24 cellular contexts compared by ENCODE assay signal in genomic region chr1:160483505-160484185, GRCh38. TPM values are rescaled to one million over a fixed set of nuclear protein-coding genes. Genes with fewer than 3 reads are reported as not detected.
DNase-seq lines count a peak whose midpoint lies in the region; ATAC-seq and TF ChIP-seq lines count a peak whose summit lies in the region.
"Had no signal": no experiment of that assay in that cellular context is flagged by ENCODE, and none has a peak within 500 bp of the region (broad histone marks: within the 10 kb centered on the region; RNA-seq: fewer than 3 reads in every experiment).

No MANE protein-coding gene starts in this region.

- TF ChIP-seq CTCF in CD4-positive, alpha-beta T cell (IDR thresholded peaks at IDR 0.05), result no peak
- TF ChIP-seq CTCF in OCI-LY7 (conservative IDR thresholded peaks at IDR 0.05; ENCODE audit: low read length) (no peak), HFFc6 (IDR thresholded peaks at IDR 0.05) (no peak)

- BruUV-seq in OCI-LY7 (replicated peaks; lab: Mats Ljungman, UMichigan), result no TSS peak

- peaks cover 34% of the 10 kb centered on the region for H3K4me1 ChIP-seq in OCI-LY7 (ENCODE audit: insufficient read depth, low read length, poor library complexity, severe bottlenecking)
- H3K4me1 ChIP-seq: heart left ventricle, upper lobe of left lung had no signal

- H3K27me3 Mint-ChIP-seq in activated CD4-positive, alpha-beta T cell treated with anti-CD3 and anti-CD28 coated beads for 36 hours, result no peaks in the 10 kb centered on the region
- no peaks in the 10 kb centered on the region for H3K27me3 Mint-ChIP-seq in activated CD4-positive, alpha-beta T cell treated with anti-CD3 and anti-CD28 coated beads, Interleukin-2, amount 10 ng/mL, durations not matched to agents 7 days and 5 days
- no peaks in the 10 kb centered on the region for H3K27me3 Mint-ChIP-seq in CD4-positive, alpha-beta T cell
- no peaks in the 10 kb centered on the region for H3K27me3 Mint-ChIP-seq in central memory CD8-positive, alpha-beta T cell
- no peaks in the 10 kb centered on the region; the same call in none of the 2 replicates for H3K27me3 Mint-ChIP-seq in HFFc6 (ENCODE audit: insufficient read depth)

- intact Hi-C loops in activated CD4-positive, alpha-beta T cell treated with anti-CD3 and anti-CD28 coated beads for 36 hours (cut with DNase I, micrococcal nuclease), result no loop called here
- intact Hi-C loops in CD4-positive, alpha-beta T cell (cut with DNase I, micrococcal nuclease), result no loop called here
- intact Hi-C loops in OCI-LY7 (cut with micrococcal nuclease; ENCODE audit: unreplicated experiment), result no loop called here

- H3K36me3 ChIP-seq in OCI-LY7 (ENCODE audit: insufficient read depth, low read length), result peaks cover 60% of the 10 kb centered on the region
- H3K36me3 ChIP-seq: upper lobe of left lung had no signal

- peaks cover 15% of the 10 kb centered on the region for H3K9me3 Mint-ChIP-seq in activated CD4-positive, alpha-beta T cell treated with anti-CD3 and anti-CD28 coated beads for 36 hours (ENCODE audit: low read depth)
- H3K9me3 Mint-ChIP-seq in activated CD4-positive, alpha-beta T cell treated with anti-CD3 and anti-CD28 coated beads, Interleukin-2, amount 10 ng/mL, durations not matched to agents 7 days and 5 days, result peaks cover 20% of the 10 kb centered on the region
- peaks cover 6% of the 10 kb centered on the region for H3K9me3 Mint-ChIP-seq in CD4-positive, alpha-beta T cell
- H3K9me3 Mint-ChIP-seq in central memory CD8-positive, alpha-beta T cell, result peaks cover 5% of the 10 kb centered on the region
- H3K9me3 Mint-ChIP-seq in HFFc6, result peaks cover 5% of the 10 kb centered on the region; the same call in 1 of the 2 replicates

- H3K27ac Mint-ChIP-seq in activated CD4-positive, alpha-beta T cell treated with anti-CD3 and anti-CD28 coated beads for 36 hours, result no peak overlapping the region
- H3K27ac Mint-ChIP-seq in activated CD4-positive, alpha-beta T cell treated with anti-CD3 and anti-CD28 coated beads, Interleukin-2, amount 10 ng/mL, durations not matched to agents 7 days and 5 days, result no peak overlapping the region
- H3K27ac Mint-ChIP-seq in CD4-positive, alpha-beta T cell, result peak overlapping the region; percentile 23
- H3K27ac Mint-ChIP-seq in central memory CD8-positive, alpha-beta T cell (ENCODE audit: low read depth), result peak overlapping the region; percentile 4
- H3K27ac Mint-ChIP-seq in HFFc6, result no peak overlapping the region
- H3K27ac Mint-ChIP-seq: brain had no signal

- no peak for DNase-seq in activated CD4-positive, alpha-beta T cell treated with anti-CD3 and anti-CD28 coated beads for 36 hours
- DNase-seq in activated CD4-positive, alpha-beta T cell treated with anti-CD3 and anti-CD28 coated beads, Interleukin-2, amount 10 ng/mL, durations not matched to agents 7 days and 5 days, result no peak
- DNase-seq in CD4-positive, alpha-beta T cell, result no peak
- DNase-seq in OCI-LY7 (ENCODE audit: low spot score) (no peak), COLO829 (ENCODE audit: low spot score) (no peak), HFFc6 (no peak)
- DNase-seq in central memory CD8-positive, alpha-beta T cell (ENCODE audit: low spot score in 2 of 2), result no peak
- DNase-seq: activated CD4-positive, alpha-beta T cell treated with anti-CD3 and anti-CD28 coated beads, Interleukin-2, amount 50 U/mL, for 1 hour; COR-L47; effector memory CD4-positive, alpha-beta T cell; heart left ventricle; left cardiac atrium; mammary epithelial cell; NCI-H1092 treated with DMSO at 0.1 percent for 48 hours; NCI-H1930; NCI-H345; NCI-H774; substantia nigra; upper lobe of left lung had no signal

- no peak overlapping the region for H3K4me2 ChIP-seq in OCI-LY7 (ENCODE audit: low read length)

- H3K9me3 ChIP-seq in CD4-positive, alpha-beta T cell (ENCODE audit: control insufficient read depth, low read length), result no peaks in the 10 kb centered on the region
- H3K9me3 ChIP-seq in OCI-LY7 (ENCODE audit: low read length), result peaks cover 34% of the 10 kb centered on the region; the same call in 1 of the 2 replicates
- H3K9me3 ChIP-seq: upper lobe of left lung had no signal

- H3K27ac ChIP-seq in CD4-positive, alpha-beta T cell (ENCODE audit: low read depth, low read length), result no peak overlapping the region
- H3K27ac ChIP-seq in OCI-LY7 (ENCODE audit: low read depth, low read length, poor library complexity, severe bottlenecking), result peak overlapping the region; percentile 36
- H3K27ac ChIP-seq: 22Rv1, heart left ventricle, RWPE1, SK-N-MC, upper lobe of left lung had no signal

- H4K20me1 ChIP-seq in OCI-LY7 (ENCODE audit: insufficient read depth, low read length), result no peaks in the 10 kb centered on the region

- no peaks in the 10 kb centered on the region for H3K79me2 ChIP-seq in OCI-LY7 (ENCODE audit: insufficient read depth, low read depth, low read length)

- no peaks in the 10 kb centered on the region for H3K9me2 ChIP-seq in OCI-LY7 (ENCODE audit: insufficient read depth, low read length)

- H3K36me3 Mint-ChIP-seq in activated CD4-positive, alpha-beta T cell treated with anti-CD3 and anti-CD28 coated beads for 36 hours (ENCODE audit: low read depth), result peaks cover 42% of the 10 kb centered on the region
- peaks cover 57% of the 10 kb centered on the region for H3K36me3 Mint-ChIP-seq in activated CD4-positive, alpha-beta T cell treated with anti-CD3 and anti-CD28 coated beads, Interleukin-2, amount 10 ng/mL, durations not matched to agents 7 days and 5 days (ENCODE audit: low read depth)
- H3K36me3 Mint-ChIP-seq in CD4-positive, alpha-beta T cell (ENCODE audit: low read depth), result peaks cover 37% of the 10 kb centered on the region
- H3K36me3 Mint-ChIP-seq in central memory CD8-positive, alpha-beta T cell (ENCODE audit: insufficient read depth), result peaks cover 35% of the 10 kb centered on the region
- no peaks in the 10 kb centered on the region for H3K36me3 Mint-ChIP-seq in HFFc6 (ENCODE audit: low read depth)
- H3K36me3 Mint-ChIP-seq: brain had no signal

- no peak overlapping the region for H2AFZ ChIP-seq in OCI-LY7 (ENCODE audit: low read length)

- ATAC-seq in activated CD4-positive, alpha-beta T cell treated with anti-CD3 and anti-CD28 coated beads for 36 hours, result peak; percentile 83
- no peak for ATAC-seq in CD4-positive, alpha-beta T cell (ENCODE audit: poor library complexity)
- ATAC-seq in central memory CD8-positive, alpha-beta T cell (replicated peaks; ENCODE audit: extremely low read depth, poor library complexity, severe bottlenecking), result no peak
- no peak for ATAC-seq in HG02840 (IDR thresholded peaks at IDR 0.05; ENCODE audit: low FRiP score, unreplicated experiment)
- ATAC-seq: heart left ventricle, left cardiac atrium had no signal

- POLR2A ChIA-PET in activated CD4-positive, alpha-beta T cell treated with anti-CD3 and anti-CD28 coated beads for 36 hours (lab: Charles Lee), result no interaction called here
- POLR2A ChIA-PET in activated CD4-positive, alpha-beta T cell treated with anti-CD3 and anti-CD28 coated beads, Interleukin-2, amount 10 ng/mL, durations not matched to agents 7 days and 5 days (lab: Charles Lee), result no interaction called here
- POLR2A ChIA-PET in CD4-positive, alpha-beta T cell (lab: Charles Lee), result interaction anchor here (0.5 to 2.0 kb wide), 7 partner anchors 13 to 107 kb away, joined by 3 to 8 read pairs (median 3); no protein-coding TSS in a partner anchor
- POLR2A ChIA-PET in OCI-LY7 (lab: Charles Lee), result interaction anchor here (0.8 to 3.7 kb wide), 11 partner anchors 9 to 307 kb away, joined by 3 to 30 read pairs (median 4); no protein-coding TSS in a partner anchor

- CTCF ChIA-PET in activated CD4-positive, alpha-beta T cell treated with anti-CD3 and anti-CD28 coated beads for 36 hours (lab: Charles Lee), result interaction anchor here (0.8 to 2.0 kb wide), 11 partner anchors 10 to 476 kb away, joined by 3 to 7 read pairs (median 3); partner anchors contain the start of gene SLAMF6
- CTCF ChIA-PET in activated CD4-positive, alpha-beta T cell treated with anti-CD3 and anti-CD28 coated beads, Interleukin-2, amount 10 ng/mL, durations not matched to agents 7 days and 5 days (lab: Charles Lee), result interaction anchor here (0.6 to 2.4 kb wide), 4 partner anchors 9 to 39 kb away, joined by 3 to 7 read pairs (median 3); no protein-coding TSS in a partner anchor
- CTCF ChIA-PET in CD4-positive, alpha-beta T cell (lab: Charles Lee), result no interaction called here
- CTCF ChIA-PET in OCI-LY7 (lab: Charles Lee; ENCODE audit: unreplicated experiment), result interaction anchor here (1.7 kb wide), 1 partner anchor 32 kb away, joined by 5 read pairs; no protein-coding TSS in a partner anchor

- H3K4me3 Mint-ChIP-seq in activated CD4-positive, alpha-beta T cell treated with anti-CD3 and anti-CD28 coated beads for 36 hours, result no peak overlapping the region
- H3K4me3 Mint-ChIP-seq in activated CD4-positive, alpha-beta T cell treated with anti-CD3 and anti-CD28 coated beads, Interleukin-2, amount 10 ng/mL, durations not matched to agents 7 days and 5 days, result no peak overlapping the region
- H3K4me3 Mint-ChIP-seq in CD4-positive, alpha-beta T cell, result no peak overlapping the region
- H3K4me3 Mint-ChIP-seq in central memory CD8-positive, alpha-beta T cell, result no peak overlapping the region
- no peak overlapping the region for H3K4me3 Mint-ChIP-seq in HFFc6
- H3K4me3 Mint-ChIP-seq: brain had no signal

- peaks cover 42% of the 10 kb centered on the region for H3K4me1 Mint-ChIP-seq in activated CD4-positive, alpha-beta T cell treated with anti-CD3 and anti-CD28 coated beads for 36 hours
- peaks cover 18% of the 10 kb centered on the region for H3K4me1 Mint-ChIP-seq in activated CD4-positive, alpha-beta T cell treated with anti-CD3 and anti-CD28 coated beads, Interleukin-2, amount 10 ng/mL, durations not matched to agents 7 days and 5 days
- peaks cover 42% of the 10 kb centered on the region for H3K4me1 Mint-ChIP-seq in CD4-positive, alpha-beta T cell (ENCODE audit: low read depth)
- H3K4me1 Mint-ChIP-seq in central memory CD8-positive, alpha-beta T cell, result peaks cover 54% of the 10 kb centered on the region
- no peaks in the 10 kb centered on the region for H3K4me1 Mint-ChIP-seq in HFFc6 (ENCODE audit: low read depth)
- H3K4me1 Mint-ChIP-seq: brain had no signal

- no peak overlapping the region for H3K4me3 ChIP-seq in OCI-LY7 (ENCODE audit: low read depth, low read length, poor library complexity, severe bottlenecking)
- H3K4me3 ChIP-seq: heart left ventricle, SK-N-MC, upper lobe of left lung had no signal

- no peaks in the 10 kb centered on the region for H3K27me3 ChIP-seq in CD4-positive, alpha-beta T cell (ENCODE audit: control insufficient read depth, insufficient read depth, low read length)
- H3K27me3 ChIP-seq: heart left ventricle, upper lobe of left lung had no signal

RNA-seq across cellular contexts. Expression of gene SLAMF6, which starts 39.4 kb away (rescaled TPM):
- 10 to 100 TPM; 45.9 to 55.0 TPM for total RNA-seq in activated CD4-positive, alpha-beta T cell treated with anti-CD3 and anti-CD28 coated beads for 36 hours
- 10 to 100 TPM; 25.1 to 33.7 TPM for total RNA-seq in activated CD4-positive, alpha-beta T cell treated with anti-CD3 and anti-CD28 coated beads, Interleukin-2, amount 10 ng/mL, durations not matched to agents 7 days and 5 days
- 1 to 10 TPM; 6.3 to 7.3 TPM for total RNA-seq in CD4-positive, alpha-beta T cell
- total RNA-seq in OCI-LY7 (2014; rRNA removed; shearing (Covaris generic)), result 39.8 and 43.0 TPM in 2 replicates
- 65.1 and 72.4 TPM in 2 replicates for total RNA-seq in OCI-LY7 (2022)
- not detected for total RNA-seq in HFFc6 (2021; fragmentation: NEBNext Ultra II Directional; extraction: Animal tissue kit (Norgen Biotek cat#: 25700))
- total RNA-seq: mammary epithelial cell had no signal

Comparison
In these comparisons a context has a peak if more than half of its experiments do, and no peak if none do; other contexts are left out.
1. H3K27ac Mint-ChIP-seq: peak in CD4-positive, alpha-beta T cell (single experiment) and central memory CD8-positive, alpha-beta T cell (single experiment); none in activated CD4-positive, alpha-beta T cell treated with anti-CD3 and anti-CD28 coated beads for 36 hours (single experiment), activated CD4-positive, alpha-beta T cell treated with anti-CD3 and anti-CD28 coated beads, Interleukin-2, amount 10 ng/mL, durations not matched to agents 7 days and 5 days (single experiment) and HFFc6 (single experiment).
2. RNA of gene SLAMF6, which starts 39.4 kb away (total RNA-seq): 39.8 to 72.4 TPM in OCI-LY7, 45.9 to 55.0 TPM in activated CD4-positive, alpha-beta T cell treated with anti-CD3 and anti-CD28 coated beads for 36 hours, 25.1 to 33.7 TPM in activated CD4-positive, alpha-beta T cell treated with anti-CD3 and anti-CD28 coated beads, Interleukin-2, amount 10 ng/mL, durations not matched to agents 7 days and 5 days and 6.3 to 7.3 TPM in CD4-positive, alpha-beta T cell; not detected in HFFc6; every median in the first group is over 4 times any median in the second.
3. POLR2A ChIA-PET loops: an anchor here in CD4-positive, alpha-beta T cell (0.5 to 2.0 kb wide) and OCI-LY7 (0.8 to 3.7 kb wide); none called in activated CD4-positive, alpha-beta T cell treated with anti-CD3 and anti-CD28 coated beads for 36 hours and activated CD4-positive, alpha-beta T cell treated with anti-CD3 and anti-CD28 coated beads, Interleukin-2, amount 10 ng/mL, durations not matched to agents 7 days and 5 days.